19 cellular contexts compared by ENCODE assay signal in genomic region chr12:58283553-58283952, GRCh38.
"Had no signal": no experiment of that assay in that cellular context is flagged by ENCODE, and none has a peak within 500 bp of the region (broad histone marks: within the 10 kb centered on the region; RNA-seq: fewer than 3 reads in every experiment).

No MANE protein-coding gene starts in this region.

- H3K9me3 ChIP-seq: gastrocnemius medialis, sigmoid colon, thyroid gland, vagina had no signal

- H3K27me3 ChIP-seq: gastrocnemius medialis, sigmoid colon, thyroid gland, vagina had no signal

- H3K27me3 Mint-ChIP-seq: memory B cell, type B pancreatic cell had no signal

- H3K27ac ChIP-seq: gastrocnemius medialis, psoas muscle, sigmoid colon, thyroid gland, vagina had no signal

- H3K36me3 ChIP-seq: gastrocnemius medialis, sigmoid colon, thyroid gland, vagina had no signal

- ATAC-seq: esophagus mucosa; gastrocnemius medialis; natural killer cell treated with Interleukin-12 subunit alpha and Interleukin-12 subunit beta and Interleukin-15 and Interleukin-18, amount 100 ng/mL, for 72 hours; psoas muscle had no signal

- DNase-seq: central memory CD4-positive, alpha-beta T cell; effector memory CD4-positive, alpha-beta T cell; gastrocnemius medialis; immature natural killer cell; midbrain; psoas muscle; retina; sigmoid colon; small intestine; stimulated activated CD4-positive, alpha-beta T cell treated with anti-CD3 and anti-CD28 coated beads, Interleukin-12 subunit alpha, Interleukin-12 subunit beta, amount 100 ng/mL, for 4 hours; stimulated activated naive CD4-positive, alpha-beta T cell treated with Interleukin-2 at 50 U/mL for 16 hours; thyroid gland had no signal

- H3K4me1 ChIP-seq: gastrocnemius medialis, psoas muscle, sigmoid colon, thyroid gland, vagina had no signal

- H3K4me1 Mint-ChIP-seq: immature natural killer cell, memory B cell had no signal

- H3K4me3 ChIP-seq: gastrocnemius medialis, psoas muscle, sigmoid colon, thyroid gland, vagina had no signal

- H3K27ac Mint-ChIP-seq: immature natural killer cell; memory B cell; natural killer cell treated with Interleukin-12 subunit alpha and Interleukin-12 subunit beta and Interleukin-15 and Interleukin-18, amount 100 ng/mL, for 72 hours; type B pancreatic cell had no signal

- H3K36me3 Mint-ChIP-seq: immature natural killer cell; memory B cell; natural killer cell treated with Interleukin-12 subunit alpha and Interleukin-12 subunit beta and Interleukin-15 and Interleukin-18, amount 100 ng/mL, for 72 hours; type B pancreatic cell had no signal

- FAIRE-seq: endometrium, keratinocyte, small intestine had no signal

- H3K4me3 Mint-ChIP-seq: immature natural killer cell; memory B cell; natural killer cell treated with Interleukin-12 subunit alpha and Interleukin-12 subunit beta and Interleukin-15 and Interleukin-18, amount 100 ng/mL, for 72 hours; type B pancreatic cell had no signal
